In the genomic region with DNA sequence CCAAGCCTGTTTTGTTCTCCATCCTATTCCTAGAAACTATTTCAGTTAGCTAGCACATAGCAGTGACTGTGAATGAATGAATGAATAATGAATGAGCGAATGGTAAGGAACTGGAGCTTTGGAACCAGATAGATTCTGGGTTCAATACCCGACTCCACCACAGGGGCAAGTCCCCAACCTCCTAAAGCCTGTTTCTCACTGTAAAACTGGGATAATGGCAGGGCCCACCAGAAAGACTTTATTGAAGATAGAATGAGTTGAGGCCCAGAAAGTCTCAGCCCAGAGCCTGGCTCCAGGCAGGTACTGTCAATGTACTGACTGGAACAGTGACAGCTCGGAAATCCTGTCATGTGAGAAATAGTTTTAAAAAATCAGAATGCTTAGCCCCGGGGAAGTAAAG, we compare ENCODE assay signal across 2 cellular contexts.
TF ChIP-seq lines count a peak whose summit lies in the region.

No MANE protein-coding gene starts in this region.

TF ChIP-seq in SK-N-SH, 30 proteins besides CTCF, POLR2A, EP300 and RAD21 (continued from another document):
- TF ChIP-seq, protein P1, sequence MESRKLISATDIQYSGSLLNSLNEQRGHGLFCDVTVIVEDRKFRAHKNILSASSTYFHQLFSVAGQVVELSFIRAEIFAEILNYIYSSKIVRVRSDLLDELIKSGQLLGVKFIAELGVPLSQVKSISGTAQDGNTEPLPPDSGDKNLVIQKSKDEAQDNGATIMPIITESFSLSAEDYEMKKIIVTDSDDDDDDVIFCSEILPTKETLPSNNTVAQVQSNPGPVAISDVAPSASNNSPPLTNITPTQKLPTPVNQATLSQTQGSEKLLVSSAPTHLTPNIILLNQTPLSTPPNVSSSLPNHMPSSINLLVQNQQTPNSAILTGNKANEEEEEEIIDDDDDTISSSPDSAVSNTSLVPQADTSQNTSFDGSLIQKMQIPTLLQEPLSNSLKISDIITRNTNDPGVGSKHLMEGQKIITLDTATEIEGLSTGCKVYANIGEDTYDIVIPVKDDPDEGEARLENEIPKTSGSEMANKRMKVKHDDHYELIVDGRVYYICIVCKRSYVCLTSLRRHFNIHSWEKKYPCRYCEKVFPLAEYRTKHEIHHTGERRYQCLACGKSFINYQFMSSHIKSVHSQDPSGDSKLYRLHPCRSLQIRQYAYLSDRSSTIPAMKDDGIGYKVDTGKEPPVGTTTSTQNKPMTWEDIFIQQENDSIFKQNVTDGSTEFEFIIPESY (IDR thresholded peaks at IDR 0.05; ENCODE audit: borderline replicate concordance, low read depth) = no peak
- TF ChIP-seq, protein P2, sequence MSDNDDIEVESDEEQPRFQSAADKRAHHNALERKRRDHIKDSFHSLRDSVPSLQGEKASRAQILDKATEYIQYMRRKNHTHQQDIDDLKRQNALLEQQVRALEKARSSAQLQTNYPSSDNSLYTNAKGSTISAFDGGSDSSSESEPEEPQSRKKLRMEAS (IDR thresholded peaks at IDR 0.05; ENCODE audit: low read depth) = no peak
- TF ChIP-seq, protein P3, sequence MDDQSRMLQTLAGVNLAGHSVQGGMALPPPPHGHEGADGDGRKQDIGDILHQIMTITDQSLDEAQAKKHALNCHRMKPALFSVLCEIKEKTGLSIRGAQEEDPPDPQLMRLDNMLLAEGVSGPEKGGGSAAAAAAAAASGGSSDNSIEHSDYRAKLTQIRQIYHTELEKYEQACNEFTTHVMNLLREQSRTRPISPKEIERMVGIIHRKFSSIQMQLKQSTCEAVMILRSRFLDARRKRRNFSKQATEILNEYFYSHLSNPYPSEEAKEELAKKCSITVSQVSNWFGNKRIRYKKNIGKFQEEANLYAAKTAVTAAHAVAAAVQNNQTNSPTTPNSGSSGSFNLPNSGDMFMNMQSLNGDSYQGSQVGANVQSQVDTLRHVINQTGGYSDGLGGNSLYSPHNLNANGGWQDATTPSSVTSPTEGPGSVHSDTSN (IDR thresholded peaks at IDR 0.05) = no peak
- TF ChIP-seq GATA2 (CRISPR knock-in tag; IDR thresholded peaks at IDR 0.05) (no peak), YY1 (IDR thresholded peaks at IDR 0.05; ENCODE audit: low read depth) (no peak)

TF ChIP-seq in SK-N-SH treated with all-trans-retinoic acid at 6 μM for 48 hours, 23 proteins besides CTCF, POLR2A, EP300 and RAD21 (continued from another document):
- TF ChIP-seq TCF4 (CRISPR knock-in tag; IDR thresholded peaks at IDR 0.05; ENCODE audit: borderline replicate concordance) (no peak), CSDC2 (CRISPR knock-in tag; IDR thresholded peaks at IDR 0.05) (no peak), ZFP3 (CRISPR knock-in tag; IDR thresholded peaks at IDR 0.05) (no peak), PPARA (CRISPR knock-in tag; IDR thresholded peaks at IDR 0.05; ENCODE audit: borderline replicate concordance) (no peak)
- TF ChIP-seq, protein P4, sequence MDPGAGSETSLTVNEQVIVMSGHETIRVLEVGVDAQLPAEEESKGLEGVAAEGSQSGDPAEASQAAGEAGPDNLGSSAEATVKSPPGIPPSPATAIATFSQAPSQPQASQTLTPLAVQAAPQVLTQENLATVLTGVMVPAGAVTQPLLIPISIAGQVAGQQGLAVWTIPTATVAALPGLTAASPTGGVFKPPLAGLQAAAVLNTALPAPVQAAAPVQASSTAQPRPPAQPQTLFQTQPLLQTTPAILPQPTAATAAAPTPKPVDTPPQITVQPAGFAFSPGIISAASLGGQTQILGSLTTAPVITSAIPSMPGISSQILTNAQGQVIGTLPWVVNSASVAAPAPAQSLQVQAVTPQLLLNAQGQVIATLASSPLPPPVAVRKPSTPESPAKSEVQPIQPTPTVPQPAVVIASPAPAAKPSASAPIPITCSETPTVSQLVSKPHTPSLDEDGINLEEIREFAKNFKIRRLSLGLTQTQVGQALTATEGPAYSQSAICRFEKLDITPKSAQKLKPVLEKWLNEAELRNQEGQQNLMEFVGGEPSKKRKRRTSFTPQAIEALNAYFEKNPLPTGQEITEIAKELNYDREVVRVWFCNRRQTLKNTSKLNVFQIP (CRISPR knock-in tag; IDR thresholded peaks at IDR 0.05; ENCODE audit: borderline replicate concordance, low read depth) = no peak
- TF ChIP-seq, protein P5, sequence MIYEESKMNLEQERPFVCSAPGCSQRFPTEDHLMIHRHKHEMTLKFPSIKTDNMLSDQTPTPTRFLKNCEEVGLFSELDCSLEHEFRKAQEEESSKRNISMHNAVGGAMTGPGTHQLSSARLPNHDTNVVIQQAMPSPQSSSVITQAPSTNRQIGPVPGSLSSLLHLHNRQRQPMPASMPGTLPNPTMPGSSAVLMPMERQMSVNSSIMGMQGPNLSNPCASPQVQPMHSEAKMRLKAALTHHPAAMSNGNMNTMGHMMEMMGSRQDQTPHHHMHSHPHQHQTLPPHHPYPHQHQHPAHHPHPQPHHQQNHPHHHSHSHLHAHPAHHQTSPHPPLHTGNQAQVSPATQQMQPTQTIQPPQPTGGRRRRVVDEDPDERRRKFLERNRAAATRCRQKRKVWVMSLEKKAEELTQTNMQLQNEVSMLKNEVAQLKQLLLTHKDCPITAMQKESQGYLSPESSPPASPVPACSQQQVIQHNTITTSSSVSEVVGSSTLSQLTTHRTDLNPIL (CRISPR knock-in tag; IDR thresholded peaks at IDR 0.05; ENCODE audit: low read depth) = no peak
- TF ChIP-seq, protein P6, sequence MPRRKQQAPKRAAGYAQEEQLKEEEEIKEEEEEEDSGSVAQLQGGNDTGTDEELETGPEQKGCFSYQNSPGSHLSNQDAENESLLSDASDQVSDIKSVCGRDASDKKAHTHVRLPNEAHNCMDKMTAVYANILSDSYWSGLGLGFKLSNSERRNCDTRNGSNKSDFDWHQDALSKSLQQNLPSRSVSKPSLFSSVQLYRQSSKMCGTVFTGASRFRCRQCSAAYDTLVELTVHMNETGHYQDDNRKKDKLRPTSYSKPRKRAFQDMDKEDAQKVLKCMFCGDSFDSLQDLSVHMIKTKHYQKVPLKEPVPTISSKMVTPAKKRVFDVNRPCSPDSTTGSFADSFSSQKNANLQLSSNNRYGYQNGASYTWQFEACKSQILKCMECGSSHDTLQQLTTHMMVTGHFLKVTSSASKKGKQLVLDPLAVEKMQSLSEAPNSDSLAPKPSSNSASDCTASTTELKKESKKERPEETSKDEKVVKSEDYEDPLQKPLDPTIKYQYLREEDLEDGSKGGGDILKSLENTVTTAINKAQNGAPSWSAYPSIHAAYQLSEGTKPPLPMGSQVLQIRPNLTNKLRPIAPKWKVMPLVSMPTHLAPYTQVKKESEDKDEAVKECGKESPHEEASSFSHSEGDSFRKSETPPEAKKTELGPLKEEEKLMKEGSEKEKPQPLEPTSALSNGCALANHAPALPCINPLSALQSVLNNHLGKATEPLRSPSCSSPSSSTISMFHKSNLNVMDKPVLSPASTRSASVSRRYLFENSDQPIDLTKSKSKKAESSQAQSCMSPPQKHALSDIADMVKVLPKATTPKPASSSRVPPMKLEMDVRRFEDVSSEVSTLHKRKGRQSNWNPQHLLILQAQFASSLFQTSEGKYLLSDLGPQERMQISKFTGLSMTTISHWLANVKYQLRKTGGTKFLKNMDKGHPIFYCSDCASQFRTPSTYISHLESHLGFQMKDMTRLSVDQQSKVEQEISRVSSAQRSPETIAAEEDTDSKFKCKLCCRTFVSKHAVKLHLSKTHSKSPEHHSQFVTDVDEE (CRISPR knock-in tag; IDR thresholded peaks at IDR 0.05) = no peak
TF ChIP-seq in SK-N-SH treated with all-trans-retinoic acid at 6 μM for 48 hours: peak in this region for 0.
